ENCODE assay signal across 9 cellular contexts in genomic region chr3:166837535-166837934, GRCh38.
A peak's percentile ranks its signal among the peaks of the same experiment; 100 is the strongest.
DNase-seq lines count a peak whose midpoint lies in the region; ATAC-seq and TF ChIP-seq lines count a peak whose summit lies in the region.
"Had no signal": no experiment of that assay in that cellular context is flagged by ENCODE, and none has a peak within 500 bp of the region (broad histone marks: within the 10 kb centered on the region; RNA-seq: fewer than 3 reads in every experiment).

No MANE protein-coding gene starts in this region.

- no peaks in the 10 kb centered on the region for H3K9me3 Mint-ChIP-seq in neural progenitor cell

- H3K9me2 ChIP-seq in SU-DHL-6 (replicated peaks; ENCODE audit: insufficient read depth, low read length), result no peaks in the 10 kb centered on the region

- TF ChIP-seq CTCF in SU-DHL-6 (IDR thresholded peaks at IDR 0.05; ENCODE audit: insufficient read depth, low read length, poor library complexity, severe bottlenecking) (peak; percentile 55), neural progenitor cell (IDR thresholded peaks at IDR 0.05) (peak; percentile 79), sigmoid colon (IDR thresholded peaks at IDR 0.05) (no peak)

- H2AFZ ChIP-seq in SU-DHL-6 (ENCODE audit: low read depth, low read length, severe bottlenecking) (no peak overlapping the region), neural progenitor cell (replicated peaks) (peak overlapping the region; percentile 37)

- H4K20me1 ChIP-seq in SU-DHL-6 (ENCODE audit: low read depth, low read length) (no peaks in the 10 kb centered on the region), neural progenitor cell (ENCODE audit: low read depth) (no peaks in the 10 kb centered on the region)

- H3K27ac ChIP-seq in SU-DHL-6 (ENCODE audit: low read depth, low read length) (no peak overlapping the region), neural progenitor cell (no peak overlapping the region), sigmoid colon (no peak overlapping the region)

- H3K4me1 Mint-ChIP-seq in neural progenitor cell, result no peaks in the 10 kb centered on the region

- H3K4me3 ChIP-seq in SU-DHL-6 (ENCODE audit: insufficient read depth, low read length, poor library complexity, severe bottlenecking) (no peak overlapping the region), neural progenitor cell (no peak overlapping the region), sigmoid colon (no peak overlapping the region)

- TF ChIP-seq EP300 in Ishikawa (IDR thresholded peaks at IDR 0.05; ENCODE audit: borderline replicate concordance), result no peak
- TF ChIP-seq EP300 in sigmoid colon (IDR thresholded peaks at IDR 0.05), result no peak

- no peak overlapping the region for H3K4me3 Mint-ChIP-seq in neural progenitor cell

- H3K9me3 ChIP-seq in SU-DHL-6 (ENCODE audit: insufficient read depth, low read length) (no peaks in the 10 kb centered on the region), neural progenitor cell (ENCODE audit: low read depth) (no peaks in the 10 kb centered on the region), sigmoid colon (no peaks in the 10 kb centered on the region)

- H3K79me2 ChIP-seq in SU-DHL-6 (ENCODE audit: insufficient read depth, low read length) (no peaks in the 10 kb centered on the region), neural progenitor cell (ENCODE audit: low read depth) (no peaks in the 10 kb centered on the region)

- H3K36me3 ChIP-seq in SU-DHL-6 (ENCODE audit: low read length), result no peaks in the 10 kb centered on the region
- H3K36me3 ChIP-seq in neural progenitor cell, result no peaks in the 10 kb centered on the region
- H3K36me3 ChIP-seq in sigmoid colon, result no peaks in the 10 kb centered on the region

- no peaks in the 10 kb centered on the region for H3K27me3 ChIP-seq in SU-DHL-6 (ENCODE audit: low read length)
- no peaks in the 10 kb centered on the region for H3K27me3 ChIP-seq in neural progenitor cell
- H3K27me3 ChIP-seq in sigmoid colon, result no peaks in the 10 kb centered on the region

- intact Hi-C loops in sigmoid colon (cut with DNase I), result no loop called here

- ATAC-seq in GM18520 (IDR thresholded peaks at IDR 0.05; ENCODE audit: unreplicated experiment), result no peak

- no peaks in the 10 kb centered on the region for H3K27me3 Mint-ChIP-seq in neural progenitor cell (ENCODE audit: insufficient read depth, low read depth)

- H3K4me2 ChIP-seq in SU-DHL-6 (ENCODE audit: low read depth, low read length, poor library complexity, severe bottlenecking) (no peak overlapping the region), neural progenitor cell (no peak overlapping the region)

- peak; percentile 64 for TF ChIP-seq RAD21 in Ishikawa (IDR thresholded peaks at IDR 0.05; ENCODE audit: low read depth)

- no peak overlapping the region for H3K9ac ChIP-seq in SU-DHL-6 (ENCODE audit: low read length)
- no peak overlapping the region for H3K9ac ChIP-seq in neural progenitor cell

- DNase-seq in NCI-H1417 (lab: John Stamatoyannopoulos, UW) (peak; percentile 6 to 48 (median 18)), NCI-H1417 treated with DMSO at 0.1 percent for 48 hours (lab: John Stamatoyannopoulos, UW) (no peak), neural progenitor cell (ENCODE audit: low spot score) (peak; percentile 66), sigmoid colon (no peak), T1000 (lab: John Stamatoyannopoulos, UW) (no peak)
- DNase-seq: activated CD8-positive, alpha-beta memory T cell treated with anti-CD3 and anti-CD28 coated beads, Interleukin-2, amount 50 U/mL, for 48 hours had no signal

- H3K4me1 ChIP-seq in neural progenitor cell (no peaks in the 10 kb centered on the region), sigmoid colon (no peaks in the 10 kb centered on the region)

- no peak overlapping the region for H3K27ac Mint-ChIP-seq in neural progenitor cell

- H3K36me3 Mint-ChIP-seq in neural progenitor cell, result no peaks in the 10 kb centered on the region

- TF ChIP-seq POLR2A in sigmoid colon (IDR thresholded peaks at IDR 0.05), result no peak

- H3F3A ChIP-seq in SU-DHL-6 (ENCODE audit: insufficient read depth), result no peaks in the 10 kb centered on the region
- H3F3A ChIP-seq in neural progenitor cell (ENCODE audit: low read depth), result no peaks in the 10 kb centered on the region

- WGBS in sigmoid colon, 2 donors, result 69 to 70% methylated on average over 4 of the region's 4 CpGs

TF ChIP-seq in Ishikawa, 13 proteins besides CTCF, POLR2A, EP300 and RAD21:
- TF ChIP-seq TCF12 (IDR thresholded peaks at IDR 0.05; ENCODE audit: low read depth), result no peak
- TF ChIP-seq CREB1 (IDR thresholded peaks at IDR 0.05; ENCODE audit: low read depth), result no peak
- no peak for TF ChIP-seq MAX (IDR thresholded peaks at IDR 0.05)
- TF ChIP-seq EGR1 (IDR thresholded peaks at IDR 0.05), result no peak
- TF ChIP-seq ZBTB7A (IDR thresholded peaks at IDR 0.05; ENCODE audit: low read depth), result no peak
- no peak for TF ChIP-seq CEBPB (IDR thresholded peaks at IDR 0.05)
- no peak for TF ChIP-seq FOXM1 (IDR thresholded peaks at IDR 0.05; ENCODE audit: borderline replicate concordance, low read depth)
- TF ChIP-seq, protein P1, sequence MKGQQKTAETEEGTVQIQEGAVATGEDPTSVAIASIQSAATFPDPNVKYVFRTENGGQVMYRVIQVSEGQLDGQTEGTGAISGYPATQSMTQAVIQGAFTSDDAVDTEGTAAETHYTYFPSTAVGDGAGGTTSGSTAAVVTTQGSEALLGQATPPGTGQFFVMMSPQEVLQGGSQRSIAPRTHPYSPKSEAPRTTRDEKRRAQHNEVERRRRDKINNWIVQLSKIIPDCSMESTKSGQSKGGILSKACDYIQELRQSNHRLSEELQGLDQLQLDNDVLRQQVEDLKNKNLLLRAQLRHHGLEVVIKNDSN (IDR thresholded peaks at IDR 0.05), result no peak
- TF ChIP-seq TEAD4 (IDR thresholded peaks at IDR 0.05), result no peak
- no peak for TF ChIP-seq YY1 (IDR thresholded peaks at IDR 0.05; ENCODE audit: low read depth)
- TF ChIP-seq NFIC (IDR thresholded peaks at IDR 0.05), result no peak
- TF ChIP-seq TAF1 (IDR thresholded peaks at IDR 0.05; ENCODE audit: low read depth), result no peak
- TF ChIP-seq, protein P2, sequence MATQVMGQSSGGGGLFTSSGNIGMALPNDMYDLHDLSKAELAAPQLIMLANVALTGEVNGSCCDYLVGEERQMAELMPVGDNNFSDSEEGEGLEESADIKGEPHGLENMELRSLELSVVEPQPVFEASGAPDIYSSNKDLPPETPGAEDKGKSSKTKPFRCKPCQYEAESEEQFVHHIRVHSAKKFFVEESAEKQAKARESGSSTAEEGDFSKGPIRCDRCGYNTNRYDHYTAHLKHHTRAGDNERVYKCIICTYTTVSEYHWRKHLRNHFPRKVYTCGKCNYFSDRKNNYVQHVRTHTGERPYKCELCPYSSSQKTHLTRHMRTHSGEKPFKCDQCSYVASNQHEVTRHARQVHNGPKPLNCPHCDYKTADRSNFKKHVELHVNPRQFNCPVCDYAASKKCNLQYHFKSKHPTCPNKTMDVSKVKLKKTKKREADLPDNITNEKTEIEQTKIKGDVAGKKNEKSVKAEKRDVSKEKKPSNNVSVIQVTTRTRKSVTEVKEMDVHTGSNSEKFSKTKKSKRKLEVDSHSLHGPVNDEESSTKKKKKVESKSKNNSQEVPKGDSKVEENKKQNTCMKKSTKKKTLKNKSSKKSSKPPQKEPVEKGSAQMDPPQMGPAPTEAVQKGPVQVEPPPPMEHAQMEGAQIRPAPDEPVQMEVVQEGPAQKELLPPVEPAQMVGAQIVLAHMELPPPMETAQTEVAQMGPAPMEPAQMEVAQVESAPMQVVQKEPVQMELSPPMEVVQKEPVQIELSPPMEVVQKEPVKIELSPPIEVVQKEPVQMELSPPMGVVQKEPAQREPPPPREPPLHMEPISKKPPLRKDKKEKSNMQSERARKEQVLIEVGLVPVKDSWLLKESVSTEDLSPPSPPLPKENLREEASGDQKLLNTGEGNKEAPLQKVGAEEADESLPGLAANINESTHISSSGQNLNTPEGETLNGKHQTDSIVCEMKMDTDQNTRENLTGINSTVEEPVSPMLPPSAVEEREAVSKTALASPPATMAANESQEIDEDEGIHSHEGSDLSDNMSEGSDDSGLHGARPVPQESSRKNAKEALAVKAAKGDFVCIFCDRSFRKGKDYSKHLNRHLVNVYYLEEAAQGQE (IDR thresholded peaks at IDR 0.05; ENCODE audit: low read depth), result no peak
TF ChIP-seq in Ishikawa: peak in this region for 0.

Comparison
In these comparisons a context has a peak if more than half of its experiments do, and no peak if none do; other contexts are left out.
1. DNase-seq: peak in NCI-H1417 (3 of 3) and neural progenitor cell (single experiment); none in NCI-H1417 treated with DMSO at 0.1 percent for 48 hours (single experiment), sigmoid colon (single experiment) and T1000 (single experiment).
2. CTCF ChIP-seq: peak in SU-DHL-6 (single experiment) and neural progenitor cell (single experiment); none in sigmoid colon (0 of 4).